In the genomic region with DNA sequence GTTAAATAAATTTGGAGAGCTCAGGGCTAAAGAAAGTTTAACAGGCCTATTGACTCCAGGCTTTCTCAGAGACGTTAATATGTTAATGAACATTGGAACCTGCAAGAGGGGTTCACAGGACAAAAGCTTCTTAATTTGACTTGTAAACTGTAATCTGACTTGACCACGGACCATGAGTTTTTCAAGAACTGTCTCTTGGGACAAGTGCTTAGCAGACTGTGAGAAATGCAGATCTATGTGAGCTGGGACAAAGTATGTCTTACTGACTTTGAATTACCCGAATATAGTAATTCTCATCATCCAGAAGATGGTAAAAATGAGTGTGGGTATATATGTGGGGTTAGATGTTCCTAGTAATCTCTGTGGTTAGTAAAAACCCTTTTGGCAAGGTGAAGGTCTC, we compare ENCODE assay signal across 19 cellular contexts.
"Had no signal": no experiment of that assay in that cellular context is flagged by ENCODE, and none has a peak within 500 bp of the region (broad histone marks: within the 10 kb centered on the region; RNA-seq: fewer than 3 reads in every experiment).

No MANE protein-coding gene starts in this region.

- H3K4me3 Mint-ChIP-seq: dendritic cell treated with granulocyte-macrophage colony-stimulating factor and Interleukin-4, amounts not matched to agents 40 ng/mL and 50 ng/mL, for 4 days; effector memory CD8-positive, alpha-beta T cell; naive B cell; nephron had no signal

- H3K27ac Mint-ChIP-seq: dendritic cell treated with granulocyte-macrophage colony-stimulating factor and Interleukin-4, amounts not matched to agents 40 ng/mL and 50 ng/mL, for 4 days; effector memory CD8-positive, alpha-beta T cell; naive B cell; progenitor cell of endocrine pancreas had no signal

- H3K27me3 Mint-ChIP-seq: progenitor cell of endocrine pancreas had no signal

- ATAC-seq: effector memory CD8-positive, alpha-beta T cell; heart left ventricle; pancreas; right cardiac atrium had no signal

- DNase-seq: effector memory CD8-positive, alpha-beta T cell; esophagus squamous epithelium; foreskin fibroblast; heart left ventricle; hippocampal formation; kidney glomerular epithelial cell; mesendoderm; naive B cell; occipital lobe; pancreas; right cardiac atrium; small intestine; stimulated activated CD4-positive, alpha-beta T cell treated with anti-CD3 and anti-CD28 coated beads, Interleukin-12 subunit alpha, Interleukin-12 subunit beta, amount 100 ng/mL, for 4 hours; stimulated activated CD4-positive, alpha-beta T cell treated with anti-CD3 and anti-CD28 coated beads, Interleukin-2, amount 100 ng/mL, for 48 hours; stimulated activated naive CD4-positive, alpha-beta T cell treated with Interleukin-2 at 50 U/mL for 16 hours; trophoblast cell had no signal

- H3K36me3 Mint-ChIP-seq: naive B cell had no signal

- H3K4me1 Mint-ChIP-seq: naive B cell, nephron had no signal

- H3K9me3 Mint-ChIP-seq: dendritic cell treated with granulocyte-macrophage colony-stimulating factor and Interleukin-4, amounts not matched to agents 40 ng/mL and 50 ng/mL, for 4 days; effector memory CD8-positive, alpha-beta T cell; nephron had no signal
